ENCODE assay signal across 23 cellular contexts in genomic region chrX:22339459-22339858, GRCh38.
"Had no signal": no experiment of that assay in that cellular context is flagged by ENCODE, and none has a peak within 500 bp of the region (broad histone marks: within the 10 kb centered on the region; RNA-seq: fewer than 3 reads in every experiment).

No MANE protein-coding gene starts in this region.

- DNase-seq: effector memory CD4-positive, alpha-beta T cell; glutamatergic neuron; kidney; left cardiac atrium; left ventricle myocardium inferior; lower lobe of right lung; midbrain; psoas muscle; retina; right lobe of liver; spleen; stimulated activated CD4-positive, alpha-beta T cell treated with anti-CD3 and anti-CD28 coated beads, Interleukin-15, amount 100 ng/mL, for 24 hours; stimulated activated CD4-positive, alpha-beta T cell treated with anti-CD3 and anti-CD28 coated beads, Interleukin-1b, Interleukin-23, amount 100 ng/mL, for 48 hours; stimulated activated CD4-positive, alpha-beta T cell treated with anti-CD3 and anti-CD28 coated beads, Interleukin-4, amount 100 ng/mL, for 24 hours; stimulated activated naive B cell treated with anti-CD40 and anti-IgM and Interleukin-4, amounts not matched to agents 10 μg/mL and 1 μg/mL and 100 μg/mL, for 72 hours; stimulated activated naive CD8-positive, alpha-beta T cell treated with anti-CD3 and anti-CD28 coated beads, Interleukin-15, amount 100 ng/mL, for 72 hours; transverse colon had no signal

- H3K27me3 ChIP-seq: esophagus muscularis mucosa, gastroesophageal sphincter, neutrophil, spleen, transverse colon had no signal

- H3K9me3 ChIP-seq: esophagus muscularis mucosa, gastroesophageal sphincter, left ventricle myocardium inferior, lower lobe of right lung, neutrophil, psoas muscle, right lobe of liver, spleen, thoracic aorta, transverse colon had no signal

- FAIRE-seq: kidney had no signal

- H3K27ac ChIP-seq: epithelial cell of prostate, esophagus muscularis mucosa, gastroesophageal sphincter, left ventricle myocardium inferior, lower lobe of right lung, neutrophil, psoas muscle, right lobe of liver, spleen, thoracic aorta had no signal

- H3K4me3 ChIP-seq: esophagus muscularis mucosa, gastroesophageal sphincter, left ventricle myocardium inferior, lower lobe of right lung, psoas muscle, right lobe of liver, spleen, thoracic aorta, transverse colon had no signal

- H3K4me1 ChIP-seq: esophagus muscularis mucosa, gastroesophageal sphincter, left ventricle myocardium inferior, lower lobe of right lung, psoas muscle, right lobe of liver, spleen, transverse colon had no signal

- H3K36me3 ChIP-seq: esophagus muscularis mucosa, gastroesophageal sphincter, left ventricle myocardium inferior, lower lobe of right lung, neutrophil, right lobe of liver, spleen, thoracic aorta, transverse colon had no signal

- ATAC-seq: gastroesophageal sphincter; left cardiac atrium; lower lobe of right lung; natural killer cell treated with Interleukin-12 subunit alpha and Interleukin-12 subunit beta and Interleukin-15 and Interleukin-18, amount 100 ng/mL, for 72 hours; psoas muscle; right lobe of liver; stimulated activated naive B cell treated with anti-CD40 and anti-IgM and Interleukin-4, amounts not matched to agents 10 μg/mL and 1 μg/mL and 100 μg/mL, for 72 hours; stimulated activated naive CD8-positive, alpha-beta T cell treated with anti-CD3 and anti-CD28 coated beads, Interleukin-15, amount 100 ng/mL, for 72 hours had no signal
